In the genomic region with DNA sequence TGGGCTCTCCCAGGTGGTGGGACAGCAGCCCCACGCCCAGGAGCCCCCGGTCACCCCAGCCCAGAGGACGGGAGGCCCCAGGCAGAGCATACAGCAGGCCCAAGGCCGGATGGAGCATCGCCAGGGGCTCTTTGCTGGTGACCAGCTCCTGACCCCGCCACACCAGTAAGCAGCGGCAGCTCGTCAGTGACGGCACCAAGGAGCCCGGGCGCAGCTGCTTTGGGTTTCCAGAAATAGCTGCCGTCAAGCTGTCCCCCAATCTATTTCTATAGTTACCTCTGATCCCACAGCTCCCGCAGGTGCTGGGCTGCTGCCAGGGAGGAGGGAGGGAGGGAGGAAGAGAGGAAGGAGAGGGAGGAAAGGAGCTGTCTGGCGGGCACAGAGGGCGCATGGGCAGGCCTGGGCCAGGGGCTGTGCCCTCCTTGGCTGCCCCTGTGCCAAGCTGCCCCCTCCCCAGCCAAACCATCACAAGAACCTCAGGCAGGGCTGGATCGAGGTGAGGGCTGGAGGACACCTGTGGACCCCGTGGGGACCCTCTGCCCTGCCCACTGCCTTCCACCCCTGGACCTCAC, we compare ENCODE assay signal across 14 cellular contexts. TPM values are rescaled to one million over a fixed set of nuclear protein-coding genes. Genes with fewer than 3 reads are reported as not detected.
A peak's percentile ranks its signal among the peaks of the same experiment; 100 is the strongest.
DNase-seq lines count a peak whose midpoint lies in the region; ATAC-seq and TF ChIP-seq lines count a peak whose summit lies in the region.
"Had no signal": no experiment of that assay in that cellular context is flagged by ENCODE, and none has a peak within 500 bp of the region (broad histone marks: within the 10 kb centered on the region; RNA-seq: fewer than 3 reads in every experiment).

No MANE protein-coding gene starts in this region.

- H3K27me3 ChIP-seq in endocrine pancreas (ENCODE audit: control insufficient read depth, insufficient read depth, low read length): no peaks in the 10 kb centered on the region
- H3K27me3 ChIP-seq in mucosa of stomach (ENCODE audit: control insufficient read depth, insufficient read depth, low read length): no peaks in the 10 kb centered on the region
- H3K27me3 ChIP-seq: brain microvascular endothelial cell had no signal

- H3K4me1 ChIP-seq in endocrine pancreas (ENCODE audit: control insufficient read depth, insufficient read depth, low read length) (no peaks in the 10 kb centered on the region), mucosa of stomach (ENCODE audit: control insufficient read depth, insufficient read depth, low read length) (peaks cover 30% of the 10 kb centered on the region)

- H3K36me3 ChIP-seq in endocrine pancreas (ENCODE audit: control insufficient read depth, insufficient read depth, low read length) (no peaks in the 10 kb centered on the region), mucosa of stomach (ENCODE audit: control insufficient read depth, insufficient read depth, low read length) (no peaks in the 10 kb centered on the region)
- H3K36me3 ChIP-seq: brain microvascular endothelial cell had no signal

- H3K9ac ChIP-seq in endocrine pancreas (ENCODE audit: control insufficient read depth, insufficient read depth, low read length) (peak overlapping the region; percentile 54), mucosa of stomach (ENCODE audit: low read length) (peak overlapping the region; percentile 59)

- CTCF ChIA-PET in RWPE1 (lab: Yijun Ruan, JAX): interaction anchor here (0.7 to 1.1 kb wide), 3 partner anchors 10 to 538 kb away, joined by 4 to 5 read pairs (median 5); no protein-coding TSS in a partner anchor

- H3K4me3 ChIP-seq in endocrine pancreas (ENCODE audit: control insufficient read depth, insufficient read depth, low read length): no peak overlapping the region
- no peak overlapping the region for H3K4me3 ChIP-seq in mucosa of stomach (ENCODE audit: low read length)
- H3K4me3 ChIP-seq: smooth muscle cell had no signal

- TF ChIP-seq CTCF in RWPE1 (conservative IDR thresholded peaks at IDR 0.05; ENCODE audit: low read depth): no peak

- no peaks in the 10 kb centered on the region for H3K9me3 ChIP-seq in endocrine pancreas (ENCODE audit: control insufficient read depth, low read length)
- no peaks in the 10 kb centered on the region for H3K9me3 ChIP-seq in mucosa of stomach (ENCODE audit: control insufficient read depth, low read length)

- POLR2A ChIA-PET in RWPE1 (lab: Yijun Ruan, JAX; ENCODE audit: low non-redundant PET): no interaction called here

- no peak for ATAC-seq in left lobe of liver
- no peak for ATAC-seq in HG03025 (IDR thresholded peaks at IDR 0.05; ENCODE audit: low FRiP score, unreplicated experiment)

- peak; percentile 62 for DNase-seq in A172 (ENCODE audit: low spot score)
- DNase-seq in NCI-H1694 treated with DMSO at 0.1 percent for 48 hours (lab: John Stamatoyannopoulos, UW): peak; percentile 23
- DNase-seq in HK-2 (ENCODE audit: unreplicated experiment): no peak
- DNase-seq in RWPE1 (ENCODE audit: low spot score): no peak
- no peak for DNase-seq in left lobe of liver (ENCODE audit: low spot score)
- DNase-seq: activated CD4-positive, alpha-beta T cell treated with anti-CD3 and anti-CD28 coated beads, Interleukin-2, amount 10 ng/mL, durations not matched to agents 7 days and 5 days; brain microvascular endothelial cell; DND-41; H7; MV-4-11 had no signal

- no peak overlapping the region for H3K27ac ChIP-seq in RWPE1
- H3K27ac ChIP-seq: brain microvascular endothelial cell had no signal

RNA-seq across cellular contexts. Expression of a gene that starts 10.8 kb away (rescaled TPM):
- not detected in 2 replicates for total RNA-seq in A172 (2014; rRNA removed; shearing (Covaris generic))
- 1.1 TPM for total RNA-seq in left lobe of liver

RNA-seq across cellular contexts. Expression of a gene that starts 30.2 kb away (rescaled TPM):
- 6.4 and 9.9 TPM in 2 replicates for total RNA-seq in A172 (2014; rRNA removed; shearing (Covaris generic))
- total RNA-seq in left lobe of liver: 7.1 TPM

Comparison
In these comparisons a context has a peak if more than half of its experiments do, and no peak if none do; other contexts are left out.
1. DNase-seq: peak in A172 (single experiment) and NCI-H1694 treated with DMSO at 0.1 percent for 48 hours (single experiment); none in HK-2 (single experiment), RWPE1 (single experiment) and left lobe of liver (single experiment).